ENCODE assay signal across 17 cellular contexts in the genomic region with DNA sequence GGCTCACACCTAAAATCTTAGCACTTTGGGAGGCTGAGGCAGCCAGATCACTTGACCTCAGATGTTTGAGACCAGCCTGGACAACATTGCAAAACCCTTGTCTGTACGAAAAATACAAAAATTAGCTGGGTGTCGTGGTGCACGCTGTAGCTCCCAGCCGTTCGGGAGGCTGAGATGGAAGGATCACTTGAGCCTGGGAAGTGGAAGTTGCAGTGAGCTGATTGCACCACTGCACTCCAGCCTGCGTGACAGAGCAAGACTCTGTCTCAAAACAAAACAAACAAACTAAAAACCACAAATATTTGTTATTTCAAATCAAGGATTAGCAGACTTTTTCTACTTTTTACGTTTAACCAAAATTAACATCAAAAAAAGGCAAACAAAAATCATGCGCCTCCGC. TPM values are rescaled to one million over a fixed set of nuclear protein-coding genes. Genes with fewer than 3 reads are reported as not detected.
DNase-seq lines count a peak whose midpoint lies in the region; ATAC-seq and TF ChIP-seq lines count a peak whose summit lies in the region.
"Had no signal": no experiment of that assay in that cellular context is flagged by ENCODE, and none has a peak within 500 bp of the region (broad histone marks: within the 10 kb centered on the region; RNA-seq: fewer than 3 reads in every experiment).

No MANE protein-coding gene starts in this region.

- H3K36me3 ChIP-seq in CD4-positive, CD25-positive, alpha-beta regulatory T cell (ENCODE audit: control insufficient read depth, insufficient read depth, low read length): peaks cover 91% of the 10 kb centered on the region
- peaks cover 97% of the 10 kb centered on the region for H3K36me3 ChIP-seq in lower lobe of right lung
- H3K36me3 ChIP-seq in PC-9 (ENCODE audit: low read depth): no peaks in the 10 kb centered on the region; the same call in 1 of the 2 replicates

- H4K20me1 ChIP-seq in PC-9 (ENCODE audit: insufficient read depth): no peaks in the 10 kb centered on the region; the same call in 1 of the 2 replicates

- peaks cover 12 to 24% (median 18%) of the 10 kb centered on the region in 4 donors for H3K4me1 Mint-ChIP-seq in CD4-positive, CD25-positive, alpha-beta regulatory T cell
- H3K4me1 Mint-ChIP-seq: brain, nephron had no signal

- H3K27ac ChIP-seq in CD4-positive, CD25-positive, alpha-beta regulatory T cell (ENCODE audit: insufficient read depth, low read length, poor library complexity, severe bottlenecking): no peak overlapping the region
- H3K27ac ChIP-seq in lower lobe of right lung (peak overlapping the region; percentile 3), PC-9 (no peak overlapping the region)
- H3K27ac ChIP-seq: right atrium auricular region had no signal

- H3K9me3 Mint-ChIP-seq in CD4-positive, CD25-positive, alpha-beta regulatory T cell: no peaks in the 10 kb centered on the region
- H3K9me3 Mint-ChIP-seq: brain, nephron had no signal

- no peak overlapping the region for H2AFZ ChIP-seq in PC-9

- no peaks in the 10 kb centered on the region for H3K27me3 Mint-ChIP-seq in CD4-positive, CD25-positive, alpha-beta regulatory T cell
- H3K27me3 Mint-ChIP-seq: brain had no signal

- intact Hi-C loops in lower lobe of right lung (cut with DNase I): no loop called here
- intact Hi-C loops in PC-9 (cut with micrococcal nuclease; ENCODE audit: unreplicated experiment): no loop called here

- H3K4me2 ChIP-seq in PC-9: no peak overlapping the region

- POLR2A ChIA-PET in PC-9 (lab: Charles Lee; ENCODE audit: unreplicated experiment): no interaction called here

- no peaks in the 10 kb centered on the region for H3K9me2 ChIP-seq in PC-9 (ENCODE audit: insufficient read depth)

- BruUV-seq in PC-9 (replicated peaks; lab: Mats Ljungman, UMichigan): no TSS peak

- H3K4me1 ChIP-seq in CD4-positive, CD25-positive, alpha-beta regulatory T cell (ENCODE audit: control insufficient read depth, insufficient read depth, low read length, poor library complexity, severe bottlenecking): no peaks in the 10 kb centered on the region
- H3K4me1 ChIP-seq in lower lobe of right lung (peaks cover 17% of the 10 kb centered on the region), PC-9 (replicated peaks; ENCODE audit: insufficient read depth) (peaks cover 12% of the 10 kb centered on the region)
- H3K4me1 ChIP-seq: right atrium auricular region had no signal

- H3K9me3 ChIP-seq in CD4-positive, CD25-positive, alpha-beta regulatory T cell (ENCODE audit: control insufficient read depth in 2 of 2, low read length in 2 of 2): no peaks in the 10 kb centered on the region
- H3K9me3 ChIP-seq in lower lobe of right lung (no peaks in the 10 kb centered on the region), PC-9 (ENCODE audit: insufficient read depth, low read depth) (no peaks in the 10 kb centered on the region)
- H3K9me3 ChIP-seq: heart right ventricle, right atrium auricular region had no signal

- no peak for TF ChIP-seq CTCF in lower lobe of right lung (IDR thresholded peaks at IDR 0.05)
- TF ChIP-seq CTCF in PC-9 (conservative IDR thresholded peaks at IDR 0.05): no peak

- no peaks in the 10 kb centered on the region for H3K79me2 ChIP-seq in PC-9 (ENCODE audit: low read depth)

- no peak for ATAC-seq in CD4-positive, CD25-positive, alpha-beta regulatory T cell (ENCODE audit: low read depth in 2 of 2)
- ATAC-seq in lower lobe of right lung: peak; percentile 50 to 76
- no peak for ATAC-seq in GM21360 (IDR thresholded peaks at IDR 0.05; ENCODE audit: unreplicated experiment)
- ATAC-seq: heart right ventricle, Right ventricle myocardium inferior had no signal

- no peak overlapping the region for H3K4me3 Mint-ChIP-seq in CD4-positive, CD25-positive, alpha-beta regulatory T cell
- H3K4me3 Mint-ChIP-seq: brain, nephron had no signal

- peaks cover 19% of the 10 kb centered on the region for H3F3A ChIP-seq in PC-9 (ENCODE audit: insufficient read depth, low read depth)

- H3K27ac Mint-ChIP-seq in CD4-positive, CD25-positive, alpha-beta regulatory T cell: peak overlapping the region; percentile 32 to 84 (median 81)
- H3K27ac Mint-ChIP-seq: brain, nephron had no signal

- no peaks in the 10 kb centered on the region for H3K27me3 ChIP-seq in CD4-positive, CD25-positive, alpha-beta regulatory T cell (ENCODE audit: control insufficient read depth, insufficient read depth, low read length)
- H3K27me3 ChIP-seq in lower lobe of right lung (ENCODE audit: low read depth): no peaks in the 10 kb centered on the region
- H3K27me3 ChIP-seq in PC-9 (ENCODE audit: insufficient read depth, low read depth): no peaks in the 10 kb centered on the region
- H3K27me3 ChIP-seq: heart right ventricle, right atrium auricular region had no signal

- peaks cover 27% of the 10 kb centered on the region for H3K36me3 Mint-ChIP-seq in CD4-positive, CD25-positive, alpha-beta regulatory T cell

- DNase-seq in CD4-positive, CD25-positive, alpha-beta regulatory T cell: no peak
- DNase-seq in HCEC 1CT (peak; percentile 81), astrocyte of the hippocampus (ENCODE audit: low read depth, low spot score) (peak; percentile 56), lower lobe of right lung (peak; percentile 70), islet precursor cell (no peak), PC-9 (no peak)
- no peak for DNase-seq in stimulated activated CD4-positive, alpha-beta T cell treated with anti-CD3 and anti-CD28 coated beads, Interleukin-2, amount 100 ng/mL, for 48 hours
- DNase-seq: GDM1; heart right ventricle; NCI-H2107; stimulated activated CD4-positive, alpha-beta T cell treated with anti-CD3 and anti-CD28 coated beads, Interleukin-4, amount 100 ng/mL, for 4 hours; stimulated activated naive CD4-positive, alpha-beta T cell treated with Interleukin-2 at 50 U/mL for 16 hours had no signal

- no peak overlapping the region for H3K4me3 ChIP-seq in CD4-positive, CD25-positive, alpha-beta regulatory T cell (ENCODE audit: low read depth, low read length)
- H3K4me3 ChIP-seq in lower lobe of right lung (no peak overlapping the region), PC-9 (no peak overlapping the region)
- H3K4me3 ChIP-seq: heart right ventricle, right atrium auricular region had no signal

- CTCF ChIA-PET in PC-9 (lab: Charles Lee): no interaction called here

RNA-seq across cellular contexts. Expression of gene INKA2, which starts 31.3 kb away (rescaled TPM):
- not detected for total RNA-seq in CD4-positive, CD25-positive, alpha-beta regulatory T cell
- polyA plus RNA-seq in CD4-positive, CD25-positive, alpha-beta regulatory T cell: under 1 TPM in 1 of 4 donors, not detected in 3; 0.31 TPM
- total RNA-seq in lower lobe of right lung (14.7 TPM), PC-9 (2021) (0.53 and 1.4 TPM in 2 replicates)

RNA-seq across cellular contexts. Expression of gene DDX20, which starts 47.8 kb away (rescaled TPM):
- 16.0 TPM for total RNA-seq in CD4-positive, CD25-positive, alpha-beta regulatory T cell
- 10 to 100 TPM in 3 of 4 donors, 1 to 10 TPM in 1; 9.6 to 18.8 (median 14.8) TPM for polyA plus RNA-seq in CD4-positive, CD25-positive, alpha-beta regulatory T cell
- total RNA-seq in lower lobe of right lung (11.4 TPM), PC-9 (2021) (8.4 and 8.9 TPM in 2 replicates)

Comparison
In these comparisons a context has a peak if more than half of its experiments do, and no peak if none do; other contexts are left out.
1. ATAC-seq: peak in lower lobe of right lung (2 of 2); none in CD4-positive, CD25-positive, alpha-beta regulatory T cell (0 of 2) and GM21360 (single experiment).
2. DNase-seq: peak in HCEC 1CT (single experiment), astrocyte of the hippocampus (single experiment) and lower lobe of right lung (single experiment); none in CD4-positive, CD25-positive, alpha-beta regulatory T cell (0 of 3), islet precursor cell (single experiment), stimulated activated CD4-positive, alpha-beta T cell treated with anti-CD3 and anti-CD28 coated beads, Interleukin-2, amount 100 ng/mL, for 48 hours (0 of 2) and PC-9 (0 of 2).